In genomic region chr7:149209518-149210269, GRCh38 we compare ENCODE assay signal across 1 cellular context.
TF ChIP-seq lines count a peak whose summit lies in the region.

No MANE protein-coding gene starts in this region.

TF ChIP-seq in SK-N-SH, 30 proteins besides CTCF, POLR2A, EP300 and RAD21 (continued from another document):
- TF ChIP-seq, protein P1, sequence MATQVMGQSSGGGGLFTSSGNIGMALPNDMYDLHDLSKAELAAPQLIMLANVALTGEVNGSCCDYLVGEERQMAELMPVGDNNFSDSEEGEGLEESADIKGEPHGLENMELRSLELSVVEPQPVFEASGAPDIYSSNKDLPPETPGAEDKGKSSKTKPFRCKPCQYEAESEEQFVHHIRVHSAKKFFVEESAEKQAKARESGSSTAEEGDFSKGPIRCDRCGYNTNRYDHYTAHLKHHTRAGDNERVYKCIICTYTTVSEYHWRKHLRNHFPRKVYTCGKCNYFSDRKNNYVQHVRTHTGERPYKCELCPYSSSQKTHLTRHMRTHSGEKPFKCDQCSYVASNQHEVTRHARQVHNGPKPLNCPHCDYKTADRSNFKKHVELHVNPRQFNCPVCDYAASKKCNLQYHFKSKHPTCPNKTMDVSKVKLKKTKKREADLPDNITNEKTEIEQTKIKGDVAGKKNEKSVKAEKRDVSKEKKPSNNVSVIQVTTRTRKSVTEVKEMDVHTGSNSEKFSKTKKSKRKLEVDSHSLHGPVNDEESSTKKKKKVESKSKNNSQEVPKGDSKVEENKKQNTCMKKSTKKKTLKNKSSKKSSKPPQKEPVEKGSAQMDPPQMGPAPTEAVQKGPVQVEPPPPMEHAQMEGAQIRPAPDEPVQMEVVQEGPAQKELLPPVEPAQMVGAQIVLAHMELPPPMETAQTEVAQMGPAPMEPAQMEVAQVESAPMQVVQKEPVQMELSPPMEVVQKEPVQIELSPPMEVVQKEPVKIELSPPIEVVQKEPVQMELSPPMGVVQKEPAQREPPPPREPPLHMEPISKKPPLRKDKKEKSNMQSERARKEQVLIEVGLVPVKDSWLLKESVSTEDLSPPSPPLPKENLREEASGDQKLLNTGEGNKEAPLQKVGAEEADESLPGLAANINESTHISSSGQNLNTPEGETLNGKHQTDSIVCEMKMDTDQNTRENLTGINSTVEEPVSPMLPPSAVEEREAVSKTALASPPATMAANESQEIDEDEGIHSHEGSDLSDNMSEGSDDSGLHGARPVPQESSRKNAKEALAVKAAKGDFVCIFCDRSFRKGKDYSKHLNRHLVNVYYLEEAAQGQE (IDR thresholded peaks at IDR 0.05; ENCODE audit: low read depth, low read length), result no peak
- no peak for TF ChIP-seq RFX5 (IDR thresholded peaks at IDR 0.05; ENCODE audit: low read length)
- TF ChIP-seq CHD2 (IDR thresholded peaks at IDR 0.05; ENCODE audit: low read length, partially characterized antibody), result no peak
- no peak for TF ChIP-seq EZH2phosphoT487 (IDR thresholded peaks at IDR 0.05; ENCODE audit: borderline replicate concordance, low read depth)
- no peak for TF ChIP-seq TAF1 (IDR thresholded peaks at IDR 0.05; ENCODE audit: borderline replicate concordance, low read depth, low read length)
- no peak for TF ChIP-seq NFIC (IDR thresholded peaks at IDR 0.05; ENCODE audit: borderline replicate concordance)
- peak; percentile 78; the same call in 1 of the 2 replicates for TF ChIP-seq FOSL2 (IDR thresholded peaks at IDR 0.05; ENCODE audit: borderline replicate concordance, low read depth)
- peak; percentile 63 for TF ChIP-seq JUND (IDR thresholded peaks at IDR 0.05)
- no peak; the same call in 1 of the 2 replicates for TF ChIP-seq POLR2AphosphoS5 (IDR thresholded peaks at IDR 0.05; ENCODE audit: low read depth, low read length)
- TF ChIP-seq, protein P2, sequence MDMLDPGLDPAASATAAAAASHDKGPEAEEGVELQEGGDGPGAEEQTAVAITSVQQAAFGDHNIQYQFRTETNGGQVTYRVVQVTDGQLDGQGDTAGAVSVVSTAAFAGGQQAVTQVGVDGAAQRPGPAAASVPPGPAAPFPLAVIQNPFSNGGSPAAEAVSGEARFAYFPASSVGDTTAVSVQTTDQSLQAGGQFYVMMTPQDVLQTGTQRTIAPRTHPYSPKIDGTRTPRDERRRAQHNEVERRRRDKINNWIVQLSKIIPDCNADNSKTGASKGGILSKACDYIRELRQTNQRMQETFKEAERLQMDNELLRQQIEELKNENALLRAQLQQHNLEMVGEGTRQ (IDR thresholded peaks at IDR 0.05; ENCODE audit: borderline replicate concordance, low read depth, low read length), result no peak
- no peak for TF ChIP-seq SIN3A (IDR thresholded peaks at IDR 0.05; ENCODE audit: borderline replicate concordance, low read depth, low read length)
